ENCODE assay signal across 16 cellular contexts in genomic region chr10:10967029-10967428, GRCh38. TPM values are rescaled to one million over a fixed set of nuclear protein-coding genes. Genes with fewer than 3 reads are reported as not detected.
DNase-seq lines count a peak whose midpoint lies in the region; ATAC-seq and TF ChIP-seq lines count a peak whose summit lies in the region.
"Had no signal": no experiment of that assay in that cellular context is flagged by ENCODE, and none has a peak within 500 bp of the region (broad histone marks: within the 10 kb centered on the region; RNA-seq: fewer than 3 reads in every experiment).

No MANE protein-coding gene starts in this region.

- ATAC-seq in GM18868 (IDR thresholded peaks at IDR 0.05; ENCODE audit: unreplicated experiment) = no peak
- ATAC-seq: HCT116, T-cell had no signal

- H3K4me1 Mint-ChIP-seq in brain = peaks cover 28% of the 10 kb centered on the region
- peaks cover 33% of the 10 kb centered on the region for H3K4me1 Mint-ChIP-seq in nephron
- H3K4me1 Mint-ChIP-seq: CD4-positive, alpha-beta memory T cell; T-cell had no signal

- TF ChIP-seq CTCF in brain (conservative IDR thresholded peaks at IDR 0.05) (no peak), nephron (IDR thresholded peaks at IDR 0.05; ENCODE audit: unreplicated experiment in 3 of 3) (no peak)

- H3K4me3 Mint-ChIP-seq in brain (no peak overlapping the region), nephron (peak overlapping the region in 1 of 3 experiments; percentile 17)
- H3K4me3 Mint-ChIP-seq: CD4-positive, alpha-beta memory T cell; T-cell had no signal

- DNase-seq in LHCN-M2 (ENCODE audit: low read depth) (peak; percentile 73), NCI-H146 treated with DMSO at 0.1 percent for 48 hours (lab: John Stamatoyannopoulos, UW; ENCODE audit: unreplicated experiment) (peak; percentile 5), D341Med (ENCODE audit: low spot score) (no peak), NCI-H1048 (lab: John Stamatoyannopoulos, UW) (no peak), NOMO-1 treated with DMSO at 0.1 percent for 48 hours (lab: John Stamatoyannopoulos, UW; ENCODE audit: unreplicated experiment) (no peak)
- DNase-seq: Caco-2; CD4-positive, alpha-beta memory T cell; IMR-90; NCI-H1417; NCI-H1930; NCI-H2227 treated with DMSO at 0.1 percent for 48 hours; T-cell had no signal

- peaks cover 0 to 5% (median 0%) of the 10 kb centered on the region in 5 experiments for H3K9me3 Mint-ChIP-seq in brain
- no peaks in the 10 kb centered on the region for H3K9me3 Mint-ChIP-seq in nephron
- H3K9me3 Mint-ChIP-seq: T-cell had no signal

- H3K36me3 Mint-ChIP-seq in brain (no peaks in the 10 kb centered on the region), nephron (ENCODE audit: low read depth) (no peaks in the 10 kb centered on the region)
- H3K36me3 Mint-ChIP-seq: CD4-positive, alpha-beta memory T cell; T-cell had no signal

- H3K27me3 Mint-ChIP-seq in brain (no peaks in the 10 kb centered on the region), nephron (ENCODE audit: low read depth) (peaks cover 10% of the 10 kb centered on the region)

- H3K27ac Mint-ChIP-seq in brain = peak overlapping the region in 3 of 5 experiments; percentile 34 to 56 (median 41)
- H3K27ac Mint-ChIP-seq in nephron = peak overlapping the region; percentile 3 to 88 (median 82)
- H3K27ac Mint-ChIP-seq: CD4-positive, alpha-beta memory T cell; T-cell had no signal

RNA-seq across cellular contexts. Expression of gene CELF2, which starts 50.6 kb away (rescaled TPM):
- total RNA-seq in LHCN-M2 (2014; rRNA removed) = 59.5 and 68.1 TPM in 2 replicates
- polyA plus RNA-seq in LHCN-M2 (2012) = 26.8 TPM
- polyA plus RNA-seq in brain (ENCODE audit: insufficient read depth, low read depth, low replicate concordance) = 19.5 TPM

Comparison
In these comparisons a context has a peak if more than half of its experiments do, and no peak if none do; other contexts are left out.
1. DNase-seq: peak in LHCN-M2 (single experiment) and NCI-H146 treated with DMSO at 0.1 percent for 48 hours (single experiment); none in D341Med (single experiment), NCI-H1048 (single experiment) and NOMO-1 treated with DMSO at 0.1 percent for 48 hours (single experiment).